8 cellular contexts compared by ENCODE assay signal in the genomic region with DNA sequence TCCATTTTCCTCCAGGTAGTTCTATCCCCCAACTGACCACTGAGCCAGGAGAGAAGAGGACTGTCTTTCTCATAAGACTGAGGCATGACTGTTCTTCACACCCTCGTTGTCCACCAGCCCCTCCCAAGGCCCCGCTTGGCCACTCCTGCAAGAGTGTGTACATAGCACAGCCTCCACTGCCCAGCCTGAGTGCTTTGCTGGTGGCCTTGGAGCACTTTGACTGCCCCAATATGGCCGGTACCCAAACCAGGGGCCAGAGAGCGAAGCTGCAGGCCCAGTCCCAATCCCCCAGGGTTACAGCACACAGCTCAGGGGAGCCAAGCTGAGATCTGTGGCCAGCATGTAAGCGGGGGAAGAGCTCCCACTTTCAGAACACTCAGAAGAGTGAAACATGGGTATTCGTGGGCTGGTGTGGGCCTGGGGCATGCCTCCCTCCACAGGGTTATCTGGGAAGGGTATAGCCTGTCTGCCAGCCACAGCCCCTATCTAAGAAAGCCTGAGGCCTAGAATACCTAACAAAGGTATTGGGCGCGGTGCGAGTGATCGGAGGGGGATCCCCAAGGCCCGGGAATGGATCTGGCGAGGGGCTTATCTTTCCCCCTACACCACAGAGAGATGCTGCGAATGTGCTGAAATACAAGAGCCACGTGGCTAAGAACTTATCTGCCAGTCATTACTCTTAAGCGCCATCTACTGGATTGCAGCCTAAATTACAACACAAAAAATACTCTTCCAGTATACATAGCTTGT.
DNase-seq lines count a peak whose midpoint lies in the region; ATAC-seq, FAIRE-seq and TF ChIP-seq lines count a peak whose summit lies in the region.

No MANE protein-coding gene starts in this region.

- WGBS in stomach, 5 donors, result 74 to 81% (median 78%) methylated on average over 13 to 15 of the region's 15 CpGs

- FAIRE-seq in TTC549 (lab: Jason Lieb, UNC), result peak; percentile 82

- intact Hi-C loops in cardiac septum (cut with DNase I) (no loop called here), stomach (cut with DNase I; ENCODE audit: low total_unique reads) (no loop called here)

- H4K20me1 ChIP-seq in KMS-11 (ENCODE audit: insufficient read depth), result no peaks in the 10 kb centered on the region

- H2AFZ ChIP-seq in KMS-11 (ENCODE audit: low read depth), result peak overlapping the region; percentile 71

- H3K79me2 ChIP-seq in KMS-11 (ENCODE audit: insufficient read depth, low read depth), result no peaks in the 10 kb centered on the region

- H3K36me3 ChIP-seq in cardiac muscle cell (no peaks in the 10 kb centered on the region), KMS-11 (ENCODE audit: insufficient read depth) (no peaks in the 10 kb centered on the region), stomach (peaks cover 0 to 9% (median 0%) of the 10 kb centered on the region in 4 donors)

- H3K9ac ChIP-seq in KMS-11, result no peak overlapping the region

- H3K27me3 ChIP-seq in cardiac muscle cell (no peaks in the 10 kb centered on the region), KMS-11 (ENCODE audit: insufficient read depth, low read depth) (no peaks in the 10 kb centered on the region), stomach (no peaks in the 10 kb centered on the region)

- TF ChIP-seq POLR2A in stomach (IDR thresholded peaks at IDR 0.05), result no peak

- H3K4me2 ChIP-seq in KMS-11, result no peak overlapping the region

- ATAC-seq in GM21619 (IDR thresholded peaks at IDR 0.05; ENCODE audit: unreplicated experiment), result peak; percentile 20

- H3K4me1 ChIP-seq in cardiac muscle cell (ENCODE audit: low read depth) (no peaks in the 10 kb centered on the region), KMS-11 (ENCODE audit: low read depth, poor library complexity, severe bottlenecking) (peaks cover 8% of the 10 kb centered on the region), stomach (no peaks in the 10 kb centered on the region)

- peak in 1 of 2 donors; percentile 59 for DNase-seq in cardiac muscle cell (ENCODE audit: low read depth in 1 of 2, low spot score in 1 of 2)
- no peak for DNase-seq in cardiac septum (ENCODE audit: low spot score)
- DNase-seq in iPS DF 19.7 (ENCODE audit: low read depth, low spot score), result peak; percentile 40
- DNase-seq in effector CD8-positive, alpha-beta T cell (lab: John Stamatoyannopoulos, UW), result no peak
- DNase-seq in stomach, result no peak

- peak; percentile 57 for TF ChIP-seq CTCF in cardiac muscle cell (IDR thresholded peaks at IDR 0.05; ENCODE audit: low read depth, low read length)
- peak; percentile 96 for TF ChIP-seq CTCF in KMS-11 (conservative IDR thresholded peaks at IDR 0.05; ENCODE audit: low read depth, low read length)
- TF ChIP-seq CTCF in stomach (IDR thresholded peaks at IDR 0.05), result peak in 1 of 7 experiments; percentile 11

- H3K4me3 ChIP-seq in cardiac muscle cell, result no peak overlapping the region
- H3K4me3 ChIP-seq in KMS-11 (IDR thresholded peaks at IDR 0.05; ENCODE audit: insufficient read depth, low read depth, low read length), result no peak overlapping the region
- H3K4me3 ChIP-seq in stomach, result no peak overlapping the region

- H3K9me3 ChIP-seq in cardiac muscle cell (ENCODE audit: low read depth) (no peaks in the 10 kb centered on the region), stomach (no peaks in the 10 kb centered on the region)

- H3K27ac ChIP-seq in cardiac muscle cell (no peak overlapping the region), KMS-11 (no peak overlapping the region), stomach (no peak overlapping the region)

- no peak for TF ChIP-seq EP300 in stomach (IDR thresholded peaks at IDR 0.05)
